10 cellular contexts compared by ENCODE assay signal in genomic region chr1:204088596-204088995, GRCh38.
A peak's percentile ranks its signal among the peaks of the same experiment; 100 is the strongest.
DNase-seq lines count a peak whose midpoint lies in the region; ATAC-seq and TF ChIP-seq lines count a peak whose summit lies in the region.
"Had no signal": no experiment of that assay in that cellular context is flagged by ENCODE, and none has a peak within 500 bp of the region (broad histone marks: within the 10 kb centered on the region; RNA-seq: fewer than 3 reads in every experiment).

No MANE protein-coding gene starts in this region.

- DNase-seq in NCI-H69 (lab: John Stamatoyannopoulos, UW) (peak; percentile 15), coronary artery (ENCODE audit: low spot score) (no peak), GM20000 (ENCODE audit: low spot score) (no peak), retina (no peak)
- DNase-seq: NCI-H187 treated with DMSO at 0.1 percent for 48 hours had no signal

- no peak for ATAC-seq in HG02610 (IDR thresholded peaks at IDR 0.05; ENCODE audit: unreplicated experiment)
- no peak for ATAC-seq in GM18520 (IDR thresholded peaks at IDR 0.05; ENCODE audit: unreplicated experiment)

- H3K36me3 ChIP-seq in muscle layer of duodenum (ENCODE audit: control insufficient read depth in 1 of 2, insufficient read depth in 2 of 2, low read length in 2 of 2): no peaks in the 10 kb centered on the region
- H3K36me3 ChIP-seq in subcutaneous abdominal adipose tissue (ENCODE audit: control insufficient read depth in 5 of 5, insufficient read depth in 5 of 5, low read length in 5 of 5): no peaks in the 10 kb centered on the region
- H3K36me3 ChIP-seq: neutrophil had no signal

- H3K4me1 ChIP-seq in muscle layer of duodenum (ENCODE audit: control insufficient read depth in 1 of 2, insufficient read depth in 2 of 2, low read length in 2 of 2): peaks cover 7 to 36% of the 10 kb centered on the region in 2 donors
- peaks cover 24 to 78% (median 48%) of the 10 kb centered on the region in 5 donors for H3K4me1 ChIP-seq in subcutaneous abdominal adipose tissue (ENCODE audit: control insufficient read depth in 5 of 5, insufficient read depth in 5 of 5, low read length in 5 of 5)

- H3K27ac ChIP-seq in coronary artery: peak overlapping the region; percentile 47 to 83
- H3K27ac ChIP-seq in muscle layer of duodenum (ENCODE audit: low read length): peak overlapping the region; percentile 56
- H3K27ac ChIP-seq in subcutaneous abdominal adipose tissue (ENCODE audit: low read depth, low read length): peak overlapping the region; percentile 81
- H3K27ac ChIP-seq: neutrophil had no signal

- H3K9me3 ChIP-seq in muscle layer of duodenum (ENCODE audit: control insufficient read depth in 1 of 2, low read length in 2 of 2): no peaks in the 10 kb centered on the region
- no peaks in the 10 kb centered on the region for H3K9me3 ChIP-seq in subcutaneous abdominal adipose tissue (ENCODE audit: control insufficient read depth in 5 of 5, low read length in 5 of 5)
- H3K9me3 ChIP-seq: neutrophil had no signal

- H3K4me3 ChIP-seq in coronary artery: peak overlapping the region; percentile 50
- H3K4me3 ChIP-seq in muscle layer of duodenum (ENCODE audit: low read depth in 1 of 2, low read length in 2 of 2): peak overlapping the region in 1 of 2 donors; percentile 2
- peak overlapping the region in 3 of 5 donors; percentile 1 to 19 (median 4) for H3K4me3 ChIP-seq in subcutaneous abdominal adipose tissue (ENCODE audit: low read depth in 1 of 5, low read length in 5 of 5)

- peak overlapping the region in 3 of 5 donors; percentile 34 to 54 (median 40) for H3K9ac ChIP-seq in subcutaneous abdominal adipose tissue (ENCODE audit: low read length in 5 of 5)

- H3K27me3 ChIP-seq in muscle layer of duodenum (ENCODE audit: low read depth, low read length) (no peaks in the 10 kb centered on the region), subcutaneous abdominal adipose tissue (ENCODE audit: control insufficient read depth in 5 of 5, insufficient read depth in 4 of 5, low read length in 5 of 5) (no peaks in the 10 kb centered on the region)
- H3K27me3 ChIP-seq: neutrophil had no signal

- no peak for TF ChIP-seq CTCF in coronary artery (IDR thresholded peaks at IDR 0.05)
- TF ChIP-seq CTCF in GM20000 (IDR thresholded peaks at IDR 0.05; ENCODE audit: extremely low read depth, missing control alignments): no peak
